Comparison of ENCODE assay signal across 9 cellular contexts in genomic region chr11:70467196-70468085, GRCh38.
DNase-seq lines count a peak whose midpoint lies in the region; ATAC-seq, FAIRE-seq and TF ChIP-seq lines count a peak whose summit lies in the region.
"Had no signal": no experiment of that assay in that cellular context is flagged by ENCODE, and none has a peak within 500 bp of the region (broad histone marks: within the 10 kb centered on the region; RNA-seq: fewer than 3 reads in every experiment).

No MANE protein-coding gene starts in this region.

- H3K4me2 ChIP-seq in mesenchymal stem cell (ENCODE audit: low read length, poor library complexity, severe bottlenecking): no peak overlapping the region

- H3K27me3 ChIP-seq in mesenchymal stem cell (ENCODE audit: control insufficient read depth in 1 of 2, insufficient read depth in 1 of 2, low read length in 2 of 2): peaks cover 3 to 28% of the 10 kb centered on the region in 2 experiments
- H3K27me3 ChIP-seq in thoracic aorta (replicated peaks; ENCODE audit: insufficient read depth): no peaks in the 10 kb centered on the region

- H3K18ac ChIP-seq in mesenchymal stem cell (ENCODE audit: low read depth in 1 of 2, low read length in 2 of 2): no peak overlapping the region

- H3K4me3 Mint-ChIP-seq in T-helper 17 cell: no peak overlapping the region
- H3K4me3 Mint-ChIP-seq: CD4-positive, alpha-beta memory T cell had no signal

- peak; percentile 13 to 50 for DNase-seq in NCI-H2081 (lab: John Stamatoyannopoulos, UW)
- no peak for DNase-seq in NCI-H2081 treated with DMSO at 0.1 percent for 48 hours (lab: John Stamatoyannopoulos, UW)
- DNase-seq in M059J (ENCODE audit: low read depth): peak; percentile 46
- peak; percentile 56 for DNase-seq in SW480 (ENCODE audit: low spot score)
- peak; percentile 49 for DNase-seq in mesenchymal stem cell
- peak; percentile 17 for DNase-seq in thoracic aorta (ENCODE audit: low spot score)
- DNase-seq in T-helper 17 cell: no peak

- H4K91ac ChIP-seq in mesenchymal stem cell (ENCODE audit: low read length): no peak overlapping the region

- no peak overlapping the region for H2BK15ac ChIP-seq in mesenchymal stem cell (ENCODE audit: low read depth, poor library complexity, severe bottlenecking)

- H2BK120ac ChIP-seq in mesenchymal stem cell (ENCODE audit: low read depth, low read length): no peak overlapping the region

- H2BK12ac ChIP-seq in mesenchymal stem cell (ENCODE audit: low read length in 2 of 2): no peak overlapping the region

- H3K27ac ChIP-seq in mesenchymal stem cell (ENCODE audit: low read length, poor library complexity, severe bottlenecking): no peak overlapping the region
- no peak overlapping the region for H3K27ac ChIP-seq in thoracic aorta

- peaks cover 5% of the 10 kb centered on the region for H3K4me1 Mint-ChIP-seq in T-helper 17 cell
- H3K4me1 Mint-ChIP-seq: CD4-positive, alpha-beta memory T cell had no signal

- no peak overlapping the region for H3K14ac ChIP-seq in mesenchymal stem cell (ENCODE audit: low read length in 2 of 2)

- no peaks in the 10 kb centered on the region for H3K36me3 Mint-ChIP-seq in T-helper 17 cell (ENCODE audit: low read depth)
- H3K36me3 Mint-ChIP-seq: CD4-positive, alpha-beta memory T cell had no signal

- no peak overlapping the region for H2AK5ac ChIP-seq in mesenchymal stem cell (ENCODE audit: low read length, severe bottlenecking)

- H3K9me3 ChIP-seq in mesenchymal stem cell (ENCODE audit: control insufficient read depth, low read length) (no peaks in the 10 kb centered on the region), thoracic aorta (no peaks in the 10 kb centered on the region), T-helper 17 cell (ENCODE audit: control insufficient read depth, low read length, poor library complexity, severe bottlenecking) (no peaks in the 10 kb centered on the region)

- H2AFZ ChIP-seq in mesenchymal stem cell (ENCODE audit: low read depth, low read length): no peak overlapping the region

- H3K4ac ChIP-seq in mesenchymal stem cell (ENCODE audit: low read depth in 1 of 2, low read length in 2 of 2): no peak overlapping the region

- peaks cover 14% of the 10 kb centered on the region for H3K4me1 ChIP-seq in mesenchymal stem cell (ENCODE audit: control insufficient read depth, insufficient read depth, low read depth, low read length)
- peaks cover 0 to 7% of the 10 kb centered on the region in 2 donors for H3K4me1 ChIP-seq in thoracic aorta (ENCODE audit: control insufficient read depth in 1 of 2, low read depth in 2 of 2)

- FAIRE-seq in endometrium (lab: Jason Lieb, UNC): peak; percentile 74

- no peak overlapping the region for H3K27ac Mint-ChIP-seq in T-helper 17 cell
- H3K27ac Mint-ChIP-seq: CD4-positive, alpha-beta memory T cell had no signal

- H3K36me3 ChIP-seq in mesenchymal stem cell (ENCODE audit: control insufficient read depth in 1 of 2, insufficient read depth in 2 of 2, low read depth in 1 of 2, low read length in 2 of 2) (peaks cover 1 to 3% of the 10 kb centered on the region in 2 experiments), thoracic aorta (no peaks in the 10 kb centered on the region)

- 57% methylated on average over 15 of the region's 20 CpGs for WGBS in mesenchymal stem cell

- no peak overlapping the region for H3K9ac ChIP-seq in mesenchymal stem cell (ENCODE audit: low read length)

- no peak overlapping the region for H2BK5ac ChIP-seq in mesenchymal stem cell (ENCODE audit: low read depth, low read length, poor library complexity, severe bottlenecking)

- no peaks in the 10 kb centered on the region for H3K79me1 ChIP-seq in mesenchymal stem cell (replicated peaks; ENCODE audit: low read length, poor library complexity, severe bottlenecking)

- H3K27me3 Mint-ChIP-seq in T-helper 17 cell: peaks cover 30% of the 10 kb centered on the region

- no peak overlapping the region for H3K23ac ChIP-seq in mesenchymal stem cell (ENCODE audit: low read length in 2 of 2)

- H4K8ac ChIP-seq in mesenchymal stem cell (ENCODE audit: low read length): no peak overlapping the region

- no peak for ATAC-seq in thoracic aorta (ENCODE audit: insufficient number of reproducible peaks, low FRiP score, low read depth)
- no peak for ATAC-seq in T-helper 17 cell

- no peak overlapping the region for H3K4me3 ChIP-seq in mesenchymal stem cell (ENCODE audit: insufficient read depth in 1 of 2, low read depth in 1 of 2, low read length in 2 of 2)
- H3K4me3 ChIP-seq in thoracic aorta: no peak overlapping the region

- peak; percentile 78 for TF ChIP-seq CTCF in thoracic aorta (IDR thresholded peaks at IDR 0.05)

Comparison
In these comparisons a context has a peak if more than half of its experiments do, and no peak if none do; other contexts are left out.
1. DNase-seq: peak in NCI-H2081 (2 of 2), M059J (single experiment), SW480 (single experiment), mesenchymal stem cell (single experiment) and thoracic aorta (single experiment); none in NCI-H2081 treated with DMSO at 0.1 percent for 48 hours (single experiment) and T-helper 17 cell (0 of 3).